In genomic region chr11:12137938-12138731, GRCh38 we compare ENCODE assay signal across 2 cellular contexts.
TF ChIP-seq lines count a peak whose summit lies in the region.

No MANE protein-coding gene starts in this region.

TF ChIP-seq in liver, 16 proteins besides CTCF, POLR2A, EP300 and RAD21 (continued from another document):
- TF ChIP-seq MAX (IDR thresholded peaks at IDR 0.05), result no peak

TF ChIP-seq in HepG2, 621 proteins besides CTCF, POLR2A, EP300 and RAD21 (continued from another document):
- TF ChIP-seq ZFAT (CRISPR knock-in tag; conservative IDR thresholded peaks at IDR 0.05) (no peak), GPBP1L1 (CRISPR knock-in tag; IDR thresholded peaks at IDR 0.05) (no peak), ZBTB2 (CRISPR knock-in tag; IDR thresholded peaks at IDR 0.05; ENCODE audit: low read depth) (no peak)
